21 cellular contexts compared by ENCODE assay signal in genomic region chr14:101982621-101983020, GRCh38. TPM values are rescaled to one million over a fixed set of nuclear protein-coding genes. Genes with fewer than 3 reads are reported as not detected.
DNase-seq lines count a peak whose midpoint lies in the region; ATAC-seq, FAIRE-seq and TF ChIP-seq lines count a peak whose summit lies in the region.
"Had no signal": no experiment of that assay in that cellular context is flagged by ENCODE, and none has a peak within 500 bp of the region (broad histone marks: within the 10 kb centered on the region; RNA-seq: fewer than 3 reads in every experiment).

No MANE protein-coding gene starts in this region.

- DNase-seq in EH (ENCODE audit: low read depth) = peak; percentile 21
- no peak for DNase-seq in astrocyte (ENCODE audit: low read depth)
- peak; percentile 76 for DNase-seq in choroid plexus epithelial cell (ENCODE audit: low read depth)
- no peak for DNase-seq in sigmoid colon
- DNase-seq in BE2C = no peak
- DNase-seq in NCI-H524 treated with DMSO at 0.1 percent for 48 hours (lab: John Stamatoyannopoulos, UW) = no peak
- DNase-seq in Right ventricle myocardium superior = no peak
- DNase-seq: CD8-positive, alpha-beta T cell; COR-L47; DMS153; DMS79 treated with DMSO at 0.1 percent for 48 hours; GF-D8; HCEC 1CT; HFFc6 had no signal

- no peaks in the 10 kb centered on the region for H3K9me3 Mint-ChIP-seq in astrocyte (ENCODE audit: unreplicated experiment)
- H3K9me3 Mint-ChIP-seq: CD8-positive, alpha-beta T cell; HFFc6 had no signal

- ATAC-seq in Right ventricle myocardium superior (ENCODE audit: poor library complexity) = no peak
- ATAC-seq: CD8-positive, alpha-beta T cell; HepG2 had no signal

- no peak for TF ChIP-seq EP300 in sigmoid colon (IDR thresholded peaks at IDR 0.05)

- H4K20me1 ChIP-seq in astrocyte (ENCODE audit: insufficient read depth, low read length) = peaks cover 74% of the 10 kb centered on the region

- no peak overlapping the region for H3K27ac Mint-ChIP-seq in astrocyte (ENCODE audit: unreplicated experiment)
- H3K27ac Mint-ChIP-seq: CD8-positive, alpha-beta T cell; HFFc6 had no signal

- H3K36me3 Mint-ChIP-seq in astrocyte (ENCODE audit: low read depth, unreplicated experiment) = peaks cover 33% of the 10 kb centered on the region

- no peaks in the 10 kb centered on the region for H3K9me3 ChIP-seq in astrocyte (ENCODE audit: insufficient read depth, low read depth, low read length)
- H3K9me3 ChIP-seq in sigmoid colon = no peaks in the 10 kb centered on the region
- no peaks in the 10 kb centered on the region for H3K9me3 ChIP-seq in BE2C

- H3K4me3 ChIP-seq in astrocyte (ENCODE audit: insufficient read depth, low read depth, low read length) = no peak overlapping the region
- H3K4me3 ChIP-seq in choroid plexus epithelial cell (ENCODE audit: low read depth, low read length) = no peak overlapping the region
- H3K4me3 ChIP-seq in sigmoid colon = no peak overlapping the region
- no peak overlapping the region for H3K4me3 ChIP-seq in BE2C (ENCODE audit: low read depth, low read length)

- intact Hi-C loops in sigmoid colon (cut with DNase I) (loop anchor here (5.0 kb wide), 1 partner anchor 70 kb away; no protein-coding TSS in a partner anchor), Right ventricle myocardium superior (cut with DNase I) (no loop called here)

- no peaks in the 10 kb centered on the region for H3K27me3 Mint-ChIP-seq in astrocyte (ENCODE audit: low read depth, unreplicated experiment)

- H2AFZ ChIP-seq in astrocyte (ENCODE audit: low read depth, low read length) = no peak overlapping the region

- no peak overlapping the region for H3K4me3 Mint-ChIP-seq in astrocyte (ENCODE audit: unreplicated experiment)
- H3K4me3 Mint-ChIP-seq: CD14-positive monocyte; CD8-positive, alpha-beta T cell; HFFc6 had no signal

- H3K4me1 ChIP-seq in astrocyte (ENCODE audit: insufficient read depth, low read length) (peaks cover 28% of the 10 kb centered on the region), sigmoid colon (peaks cover 0 to 28% (median 15%) of the 10 kb centered on the region in 4 donors), BE2C (no peaks in the 10 kb centered on the region)

- no peaks in the 10 kb centered on the region for H3K27me3 ChIP-seq in astrocyte (ENCODE audit: insufficient read depth, low read length)
- H3K27me3 ChIP-seq in sigmoid colon = no peaks in the 10 kb centered on the region
- H3K27me3 ChIP-seq in BE2C = no peaks in the 10 kb centered on the region

- peaks cover 9% of the 10 kb centered on the region for H3K4me1 Mint-ChIP-seq in astrocyte (ENCODE audit: low read depth, unreplicated experiment)

- FAIRE-seq in astrocyte (lab: Jason Lieb, UNC) = no peak
- FAIRE-seq: A204.1, D721Med, GM19239, H1, HepG2, HTR-8/SVneo had no signal

- no peak overlapping the region for H3K9ac ChIP-seq in astrocyte (ENCODE audit: low read length)

- TF ChIP-seq POLR2A in sigmoid colon (IDR thresholded peaks at IDR 0.05) = no peak

- TF ChIP-seq CTCF in astrocyte (IDR thresholded peaks at IDR 0.05; ENCODE audit: insufficient read depth, low read depth, low read length) (no peak), choroid plexus epithelial cell (conservative IDR thresholded peaks at IDR 0.05; ENCODE audit: low read depth, low read length) (no peak), sigmoid colon (IDR thresholded peaks at IDR 0.05) (no peak), BE2C (IDR thresholded peaks at IDR 0.05; ENCODE audit: low read depth, low read length) (no peak)

- 84 to 92% methylated on average over 6 of the region's 6 CpGs for WGBS in sigmoid colon, 2 donors

- H3K79me2 ChIP-seq in astrocyte (ENCODE audit: insufficient read depth, low read length) = peaks cover 68% of the 10 kb centered on the region

- H3K27ac ChIP-seq in astrocyte (ENCODE audit: low read depth, low read length) (peak overlapping the region; percentile 27), sigmoid colon (peak overlapping the region in 3 of 4 donors; percentile 1 to 88 (median 82))

- H3K36me3 ChIP-seq in astrocyte (ENCODE audit: insufficient read depth, low read length) (peaks cover 72% of the 10 kb centered on the region), sigmoid colon (peaks cover 38 to 97% (median 49%) of the 10 kb centered on the region in 4 donors), BE2C (peaks cover 90% of the 10 kb centered on the region)

- peak overlapping the region; percentile 5 for H3K4me2 ChIP-seq in astrocyte (ENCODE audit: low read length)

RNA-seq across cellular contexts. Expression of gene DYNC1H1, which starts 18.2 kb away (rescaled TPM):
- total RNA-seq in astrocyte (561 and 591 TPM in 2 replicates), sigmoid colon (100 to 1,000 TPM; 320 to 592 (median 485) TPM), Right ventricle myocardium superior (384 TPM)
- polyA plus RNA-seq in sigmoid colon = 100 to 1,000 TPM in 1 of 3 donors, 10 to 100 TPM in 2; 38.4 to 171 (median 48.6) TPM
- 459 TPM for polyA plus RNA-seq in BE2C (2012; ENCODE audit: insufficient read depth, insufficient read length, low read depth)

Comparison
In these comparisons a context has a peak if more than half of its experiments do, and no peak if none do; other contexts are left out.
1. DNase-seq: peak in EH (single experiment) and choroid plexus epithelial cell (single experiment); none in astrocyte (single experiment), sigmoid colon (single experiment), BE2C (single experiment), NCI-H524 treated with DMSO at 0.1 percent for 48 hours (single experiment) and Right ventricle myocardium superior (single experiment).